In the genomic region with DNA sequence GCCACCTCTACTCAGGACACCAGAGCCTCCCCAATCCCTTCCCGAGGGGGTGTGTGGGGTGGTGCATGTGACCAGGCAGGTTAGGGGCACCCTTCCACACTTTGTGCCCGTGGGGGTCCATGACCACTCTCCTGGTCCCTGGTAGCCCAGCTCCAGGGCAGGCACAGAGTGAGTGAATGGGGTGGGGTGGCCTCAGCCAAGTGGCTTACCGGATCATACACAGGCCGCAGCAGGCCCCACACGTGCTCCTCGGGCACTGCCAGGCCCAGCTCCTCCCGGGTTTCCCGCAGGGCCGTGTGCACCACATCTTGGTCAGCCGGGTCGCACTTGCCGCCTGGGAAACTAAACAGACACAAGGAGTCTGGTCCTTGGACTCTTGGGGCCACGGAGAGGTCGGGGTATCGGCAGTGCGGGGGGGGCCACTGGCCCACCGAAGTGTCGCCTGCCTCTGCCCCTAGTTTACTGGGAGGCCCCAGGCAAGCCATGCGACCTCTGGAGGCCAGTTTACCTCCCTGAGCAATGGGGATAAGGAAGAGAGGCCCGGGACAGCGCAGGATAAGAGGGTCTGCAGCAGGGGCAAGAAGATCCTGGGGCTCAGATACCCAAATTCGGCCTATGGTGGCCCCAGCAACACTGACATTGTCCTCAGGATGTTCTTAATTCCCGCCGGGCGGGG, we compare ENCODE assay signal across 9 cellular contexts. TPM values are rescaled to one million over a fixed set of nuclear protein-coding genes. Genes with fewer than 3 reads are reported as not detected.
DNase-seq lines count a peak whose midpoint lies in the region; ATAC-seq and TF ChIP-seq lines count a peak whose summit lies in the region.
"Had no signal": no experiment of that assay in that cellular context is flagged by ENCODE, and none has a peak within 500 bp of the region (broad histone marks: within the 10 kb centered on the region; RNA-seq: fewer than 3 reads in every experiment).

No MANE protein-coding gene starts in this region.

- peak overlapping the region; percentile 75 for H3K27ac Mint-ChIP-seq in activated naive CD8-positive, alpha-beta T cell treated with anti-CD3 and anti-CD28 coated beads, Interleukin-2, amount 10 ng/mL, durations not matched to agents 7 days and 5 days

- H3K4me1 Mint-ChIP-seq in activated naive CD8-positive, alpha-beta T cell treated with anti-CD3 and anti-CD28 coated beads, Interleukin-2, amount 10 ng/mL, durations not matched to agents 7 days and 5 days, result peaks cover 16% of the 10 kb centered on the region

- no peaks in the 10 kb centered on the region for H3K9me3 ChIP-seq in subcutaneous abdominal adipose tissue (ENCODE audit: control insufficient read depth in 5 of 5, low read length in 5 of 5)

- DNase-seq in NCI-H2227 treated with DMSO at 0.1 percent for 48 hours (lab: John Stamatoyannopoulos, UW) (peak; percentile 35), NCI-H2227 (lab: John Stamatoyannopoulos, UW; ENCODE audit: unreplicated experiment) (no peak), kidney epithelial cell (ENCODE audit: low read depth) (no peak), NCI-H2029 (lab: John Stamatoyannopoulos, UW) (no peak)
- no peak for DNase-seq in activated naive CD8-positive, alpha-beta T cell treated with anti-CD3 and anti-CD28 coated beads, Interleukin-2, amount 10 ng/mL, durations not matched to agents 7 days and 5 days

- peak overlapping the region; percentile 63 for H3K4me3 ChIP-seq in kidney epithelial cell (ENCODE audit: low read depth, low read length)
- peak overlapping the region in 2 of 5 donors; percentile 67 to 78 for H3K4me3 ChIP-seq in subcutaneous abdominal adipose tissue (ENCODE audit: low read depth in 1 of 5, low read length in 5 of 5)

- peaks cover 0 to 21% (median 19%) of the 10 kb centered on the region in 5 donors for H3K4me1 ChIP-seq in subcutaneous abdominal adipose tissue (ENCODE audit: control insufficient read depth in 5 of 5, insufficient read depth in 5 of 5, low read length in 5 of 5)

- no peaks in the 10 kb centered on the region for H3K27me3 ChIP-seq in kidney epithelial cell (ENCODE audit: control insufficient read depth, insufficient read depth, low read length)
- no peaks in the 10 kb centered on the region for H3K27me3 ChIP-seq in subcutaneous abdominal adipose tissue (ENCODE audit: control insufficient read depth in 5 of 5, insufficient read depth in 4 of 5, low read length in 5 of 5)

- no peaks in the 10 kb centered on the region for H3K36me3 ChIP-seq in kidney epithelial cell (ENCODE audit: control insufficient read depth, insufficient read depth, low read length)
- H3K36me3 ChIP-seq in subcutaneous abdominal adipose tissue (ENCODE audit: control insufficient read depth in 5 of 5, insufficient read depth in 5 of 5, low read length in 5 of 5), result peaks cover 0 to 3% (median 0%) of the 10 kb centered on the region in 5 donors

- peaks cover 2% of the 10 kb centered on the region for H3K27me3 Mint-ChIP-seq in activated naive CD8-positive, alpha-beta T cell treated with anti-CD3 and anti-CD28 coated beads, Interleukin-2, amount 10 ng/mL, durations not matched to agents 7 days and 5 days

- H3K4me3 Mint-ChIP-seq in activated naive CD8-positive, alpha-beta T cell treated with anti-CD3 and anti-CD28 coated beads, Interleukin-2, amount 10 ng/mL, durations not matched to agents 7 days and 5 days, result peak overlapping the region; percentile 84

- POLR2A ChIA-PET in activated naive CD8-positive, alpha-beta T cell treated with anti-CD3 and anti-CD28 coated beads, Interleukin-2, amount 10 ng/mL, durations not matched to agents 7 days and 5 days (lab: Charles Lee), result interaction anchor here (0.5 to 4.3 kb wide), 11 partner anchors 10 to 360 kb away, joined by 3 to 44 read pairs (median 5); partner anchors contain the start of gene ACY3

- peak overlapping the region in 1 of 5 donors; percentile 75 for H3K9ac ChIP-seq in subcutaneous abdominal adipose tissue (ENCODE audit: low read length in 5 of 5)

- H3K27ac ChIP-seq in subcutaneous abdominal adipose tissue (ENCODE audit: low read depth, low read length), result peak overlapping the region; percentile 57

- no peak for ATAC-seq in activated naive CD8-positive, alpha-beta T cell treated with anti-CD3 and anti-CD28 coated beads, Interleukin-2, amount 10 ng/mL, durations not matched to agents 7 days and 5 days (ENCODE audit: low read depth)
- no peak for ATAC-seq in GM18520 (IDR thresholded peaks at IDR 0.05; ENCODE audit: unreplicated experiment)
- no peak for ATAC-seq in GM18868 (IDR thresholded peaks at IDR 0.05; ENCODE audit: unreplicated experiment)

- no peak for TF ChIP-seq CTCF in kidney epithelial cell (IDR thresholded peaks at IDR 0.05; ENCODE audit: insufficient read depth, low read length, poor library complexity, severe bottlenecking)

- H3K36me3 Mint-ChIP-seq in activated naive CD8-positive, alpha-beta T cell treated with anti-CD3 and anti-CD28 coated beads, Interleukin-2, amount 10 ng/mL, durations not matched to agents 7 days and 5 days, result no peaks in the 10 kb centered on the region

- H3K9me3 Mint-ChIP-seq in activated naive CD8-positive, alpha-beta T cell treated with anti-CD3 and anti-CD28 coated beads, Interleukin-2, amount 10 ng/mL, durations not matched to agents 7 days and 5 days, result no peaks in the 10 kb centered on the region

RNA-seq across cellular contexts. Expression of gene NUDT8, which starts 0.9 kb away (rescaled TPM):
- total RNA-seq in activated naive CD8-positive, alpha-beta T cell treated with anti-CD3 and anti-CD28 coated beads, Interleukin-2, amount 10 ng/mL, durations not matched to agents 7 days and 5 days, result 10 to 100 TPM; 10.9 to 12.4 TPM
- total RNA-seq in kidney epithelial cell, result 5.1 TPM in 2 replicates

RNA-seq across cellular contexts. Expression of gene TBX10, which starts 10.7 kb away (rescaled TPM):
- not detected for total RNA-seq in activated naive CD8-positive, alpha-beta T cell treated with anti-CD3 and anti-CD28 coated beads, Interleukin-2, amount 10 ng/mL, durations not matched to agents 7 days and 5 days
- not detected in 2 replicates for total RNA-seq in kidney epithelial cell
- total RNA-seq: SK-MEL-5 had no signal

RNA-seq across cellular contexts. Expression of gene ACY3, which starts 21.7 kb away (rescaled TPM):
- total RNA-seq in activated naive CD8-positive, alpha-beta T cell treated with anti-CD3 and anti-CD28 coated beads, Interleukin-2, amount 10 ng/mL, durations not matched to agents 7 days and 5 days, result under 1 TPM; 0.33 to 0.57 TPM
- total RNA-seq in kidney epithelial cell, result 0.21 TPM in 1 of 2 replicates, not detected in the other
- total RNA-seq: SK-MEL-5 had no signal

RNA-seq across cellular contexts. Expression of gene NDUFV1, which starts 22.1 kb away (rescaled TPM):
- 100 to 1,000 TPM; 211 to 219 TPM for total RNA-seq in activated naive CD8-positive, alpha-beta T cell treated with anti-CD3 and anti-CD28 coated beads, Interleukin-2, amount 10 ng/mL, durations not matched to agents 7 days and 5 days
- total RNA-seq in kidney epithelial cell, result 229 and 262 TPM in 2 replicates

RNA-seq across cellular contexts. Expression of gene GSTP1, which starts 45.2 kb away (rescaled TPM):
- 100 to 1,000 TPM; 211 to 219 TPM for total RNA-seq in activated naive CD8-positive, alpha-beta T cell treated with anti-CD3 and anti-CD28 coated beads, Interleukin-2, amount 10 ng/mL, durations not matched to agents 7 days and 5 days
- total RNA-seq in kidney epithelial cell, result 1,390 and 1,923 TPM in 2 replicates
